Comparison of ENCODE assay signal across 8 cellular contexts in genomic region chr6:136927313-136927712, GRCh38. TPM values are rescaled to one million over a fixed set of nuclear protein-coding genes. Genes with fewer than 3 reads are reported as not detected.
DNase-seq lines count a peak whose midpoint lies in the region; ATAC-seq and TF ChIP-seq lines count a peak whose summit lies in the region.

No MANE protein-coding gene starts in this region.

- H3K9me3 Mint-ChIP-seq in activated T-helper 2 cell treated with anti-CD3 and anti-CD28 coated beads, Interferon-gamma antibody, Interleukin-2, Interleukin-4, amounts not matched to agents 10 μg/mL and 5 μg/mL and 100 μg/mL, durations not matched to agents 14 hours and 24 hours and 36 hours: no peaks in the 10 kb centered on the region

- POLR2A ChIA-PET in HEK293T (lab: Yijun Ruan, JAX): no interaction called here

- H3K27ac Mint-ChIP-seq in activated T-helper 2 cell treated with anti-CD3 and anti-CD28 coated beads, Interferon-gamma antibody, Interleukin-2, Interleukin-4, amounts not matched to agents 10 μg/mL and 5 μg/mL and 100 μg/mL, durations not matched to agents 14 hours and 24 hours and 36 hours: no peak overlapping the region

- H3K27me3 ChIP-seq in WERI-Rb-1 (ENCODE audit: insufficient read depth, low read depth, severe bottlenecking) (no peaks in the 10 kb centered on the region), lower lobe of right lung (ENCODE audit: low read depth) (peaks cover 23% of the 10 kb centered on the region)

- H3K4me3 ChIP-seq in WERI-Rb-1 (ENCODE audit: low read depth, low read length) (no peak overlapping the region), lower lobe of right lung (no peak overlapping the region)

- ATAC-seq in lower lobe of right lung (no peak), GM21360 (IDR thresholded peaks at IDR 0.05; ENCODE audit: unreplicated experiment) (no peak), HG02610 (IDR thresholded peaks at IDR 0.05; ENCODE audit: unreplicated experiment) (no peak), HG03521 (IDR thresholded peaks at IDR 0.05; ENCODE audit: unreplicated experiment) (no peak)

- H3K27ac ChIP-seq in WERI-Rb-1 (no peak overlapping the region), lower lobe of right lung (no peak overlapping the region)

- H3K27me3 Mint-ChIP-seq in activated T-helper 2 cell treated with anti-CD3 and anti-CD28 coated beads, Interferon-gamma antibody, Interleukin-2, Interleukin-4, amounts not matched to agents 10 μg/mL and 5 μg/mL and 100 μg/mL, durations not matched to agents 14 hours and 24 hours and 36 hours (ENCODE audit: low read depth): peaks cover 37% of the 10 kb centered on the region

- H3K4me1 ChIP-seq in lower lobe of right lung: peaks cover 16% of the 10 kb centered on the region

- H3K36me3 Mint-ChIP-seq in activated T-helper 2 cell treated with anti-CD3 and anti-CD28 coated beads, Interferon-gamma antibody, Interleukin-2, Interleukin-4, amounts not matched to agents 10 μg/mL and 5 μg/mL and 100 μg/mL, durations not matched to agents 14 hours and 24 hours and 36 hours (ENCODE audit: low read depth): no peaks in the 10 kb centered on the region

- no peak overlapping the region for H3K4me3 Mint-ChIP-seq in activated T-helper 2 cell treated with anti-CD3 and anti-CD28 coated beads, Interferon-gamma antibody, Interleukin-2, Interleukin-4, amounts not matched to agents 10 μg/mL and 5 μg/mL and 100 μg/mL, durations not matched to agents 14 hours and 24 hours and 36 hours (ENCODE audit: low read depth)

- DNase-seq in ELR (ENCODE audit: low read depth): peak; percentile 37
- DNase-seq in HEK293T (ENCODE audit: extremely low spot score): peak; percentile 46
- DNase-seq in WERI-Rb-1: peak; percentile 49
- no peak for DNase-seq in lower lobe of right lung
- DNase-seq in activated T-helper 2 cell treated with anti-CD3 and anti-CD28 coated beads, Interferon-gamma antibody, Interleukin-2, Interleukin-4, amounts not matched to agents 10 μg/mL and 5 μg/mL and 100 μg/mL, durations not matched to agents 14 hours and 24 hours and 36 hours (ENCODE audit: low spot score): no peak

- CTCF ChIA-PET in HEK293T (lab: Yijun Ruan, JAX): no interaction called here

- H3K36me3 ChIP-seq in WERI-Rb-1: no peaks in the 10 kb centered on the region
- H3K36me3 ChIP-seq in lower lobe of right lung: no peaks in the 10 kb centered on the region

- intact Hi-C loops in lower lobe of right lung (cut with DNase I): no loop called here
- intact Hi-C loops in activated T-helper 2 cell treated with anti-CD3 and anti-CD28 coated beads, Interferon-gamma antibody, Interleukin-2, Interleukin-4, amounts not matched to agents 10 μg/mL and 5 μg/mL and 100 μg/mL, durations not matched to agents 14 hours and 24 hours and 36 hours (cut with micrococcal nuclease): no loop called here

- H3K9me3 ChIP-seq in WERI-Rb-1 (ENCODE audit: severe bottlenecking) (no peaks in the 10 kb centered on the region), lower lobe of right lung (no peaks in the 10 kb centered on the region)

- TF ChIP-seq CTCF in WERI-Rb-1 (IDR thresholded peaks at IDR 0.05; ENCODE audit: low read depth, low read length): peak; percentile 55
- TF ChIP-seq CTCF in lower lobe of right lung (IDR thresholded peaks at IDR 0.05): peak; percentile 29

- peaks cover 1% of the 10 kb centered on the region for H3K4me1 Mint-ChIP-seq in activated T-helper 2 cell treated with anti-CD3 and anti-CD28 coated beads, Interferon-gamma antibody, Interleukin-2, Interleukin-4, amounts not matched to agents 10 μg/mL and 5 μg/mL and 100 μg/mL, durations not matched to agents 14 hours and 24 hours and 36 hours (ENCODE audit: low read depth)

TF ChIP-seq in HEK293T, 16 proteins besides CTCF, POLR2A, EP300 and RAD21:
- TF ChIP-seq SP1 (IDR thresholded peaks at IDR 0.05): no peak
- TF ChIP-seq HDGF (IDR thresholded peaks at IDR 0.05; ENCODE audit: borderline replicate concordance): no peak

RNA-seq across cellular contexts. Expression of gene SLC35D3, which starts 5.2 kb away (rescaled TPM):
- total RNA-seq in lower lobe of right lung: not detected
- total RNA-seq in activated T-helper 2 cell treated with anti-CD3 and anti-CD28 coated beads, Interferon-gamma antibody, Interleukin-2, Interleukin-4, amounts not matched to agents 10 μg/mL and 5 μg/mL and 100 μg/mL, durations not matched to agents 14 hours and 24 hours and 36 hours: not detected in 2 replicates

Comparison
In these comparisons a context has a peak if more than half of its experiments do, and no peak if none do; other contexts are left out.
1. DNase-seq: peak in ELR (single experiment), HEK293T (single experiment) and WERI-Rb-1 (single experiment); none in lower lobe of right lung (single experiment) and activated T-helper 2 cell treated with anti-CD3 and anti-CD28 coated beads, Interferon-gamma antibody, Interleukin-2, Interleukin-4, amounts not matched to agents 10 μg/mL and 5 μg/mL and 100 μg/mL, durations not matched to agents 14 hours and 24 hours and 36 hours (single experiment).